In genomic region chr9:97462159-97462558, GRCh38 we compare ENCODE assay signal across 7 cellular contexts. TPM values are rescaled to one million over a fixed set of nuclear protein-coding genes. Genes with fewer than 3 reads are reported as not detected.
"Had no signal": no experiment of that assay in that cellular context is flagged by ENCODE, and none has a peak within 500 bp of the region (broad histone marks: within the 10 kb centered on the region; RNA-seq: fewer than 3 reads in every experiment).

No MANE protein-coding gene starts in this region.

- H3K4me2 ChIP-seq: GM23338, KMS-11 had no signal

- H2AFZ ChIP-seq: GM23338 had no signal

- FAIRE-seq: H1, HTR-8/SVneo had no signal

- H3K9ac ChIP-seq: KMS-11 had no signal

- H3K27ac ChIP-seq: KMS-11 had no signal

- DNase-seq: HCEC 1CT, KBM-7 had no signal

- H3K4me3 ChIP-seq: GM23338 had no signal

RNA-seq across cellular contexts. Expression of gene TMOD1, which starts 39.3 kb away (rescaled TPM):
- total RNA-seq: HT-29 had no signal
